In genomic region chr13:50358221-50358620, GRCh38 we compare ENCODE assay signal across 9 cellular contexts.
DNase-seq lines count a peak whose midpoint lies in the region; ATAC-seq and TF ChIP-seq lines count a peak whose summit lies in the region.
"Had no signal": no experiment of that assay in that cellular context is flagged by ENCODE, and none has a peak within 500 bp of the region (broad histone marks: within the 10 kb centered on the region; RNA-seq: fewer than 3 reads in every experiment).

No MANE protein-coding gene starts in this region.

- ATAC-seq in aorta (ENCODE audit: low FRiP score) = peak; percentile 35

- no peak overlapping the region for H3K4me2 ChIP-seq in mammary epithelial cell (ENCODE audit: insufficient read depth, low read depth, low read length)

- no peak overlapping the region for H2AFZ ChIP-seq in mammary epithelial cell (ENCODE audit: low read depth, low read length)

- H3K4me3 ChIP-seq in mammary epithelial cell (replicated peaks in 1 of 3; ENCODE audit: insufficient read depth in 1 of 3, low read depth in 2 of 3, low read length in 3 of 3) = no peak overlapping the region
- H3K4me3 ChIP-seq in coronary artery = no peak overlapping the region
- H3K4me3 ChIP-seq in muscle layer of duodenum (ENCODE audit: low read depth in 1 of 2, low read length in 2 of 2) = no peak overlapping the region
- no peak overlapping the region for H3K4me3 ChIP-seq in aorta (ENCODE audit: low read length in 2 of 2)
- H3K4me3 ChIP-seq in H7 (ENCODE audit: insufficient read depth, low read depth, low read length) = no peak overlapping the region

- in situ Hi-C loops in mammary epithelial cell (cut with MboI; ENCODE audit: low sequenced_read_pairs in 2 of 2) = no loop called here

- H3K27ac Mint-ChIP-seq in MCF 10A (ENCODE audit: low read depth, unreplicated experiment) = peak overlapping the region; percentile 50
- H3K27ac Mint-ChIP-seq: activated T-helper 2 cell treated with anti-CD3 and anti-CD28 coated beads, Interferon-gamma antibody, Interleukin-2, Interleukin-4, amounts not matched to agents 10 μg/mL and 5 μg/mL and 100 μg/mL, durations not matched to agents 14 hours and 24 hours and 36 hours had no signal

- H3K79me2 ChIP-seq in mammary epithelial cell (ENCODE audit: insufficient read depth, low read length) = no peaks in the 10 kb centered on the region

- H3K4me3 Mint-ChIP-seq in MCF 10A (ENCODE audit: unreplicated experiment) = no peak overlapping the region

- BruUV-seq in MCF 10A (replicated peaks; lab: Mats Ljungman, UMichigan) (no TSS peak), mammary epithelial cell (replicated peaks; lab: Mats Ljungman, UMichigan) (no TSS peak)

- no peaks in the 10 kb centered on the region for H3K27me3 ChIP-seq in mammary epithelial cell (ENCODE audit: insufficient read depth, low read length)
- H3K27me3 ChIP-seq in muscle layer of duodenum (ENCODE audit: low read depth, low read length) = no peaks in the 10 kb centered on the region
- H3K27me3 ChIP-seq in aorta (ENCODE audit: control insufficient read depth in 1 of 2, insufficient read depth in 2 of 2, low read length in 1 of 2) = no peaks in the 10 kb centered on the region
- H3K27me3 ChIP-seq in H7 (ENCODE audit: control insufficient read depth, insufficient read depth, low read length) = no peaks in the 10 kb centered on the region

- intact Hi-C loops in MCF 10A (cut with micrococcal nuclease) (no loop called here), mammary epithelial cell (cut with micrococcal nuclease) (no loop called here), aorta (cut with DNase I) (loop anchor here in 1 of 2 donors (10.0 kb wide), 1 partner anchor 273 kb away; no protein-coding TSS in a partner anchor)

- CTCF ChIA-PET in MCF 10A (lab: Yijun Ruan, JAX) = interaction anchor here (0.6 kb wide), 2 partner anchors 161 to 605 kb away, joined by 3 to 5 read pairs; no protein-coding TSS in a partner anchor
- CTCF ChIA-PET in mammary epithelial cell (lab: Charles Lee; ENCODE audit: low non-redundant PET) = no interaction called here
- CTCF ChIA-PET in GM10248 (lab: Yijun Ruan, JAX) = interaction anchor here (1.5 kb wide), 1 partner anchor 24 kb away, joined by 3 read pairs; no protein-coding TSS in a partner anchor

- peaks cover 19% of the 10 kb centered on the region for H3K4me1 Mint-ChIP-seq in MCF 10A (ENCODE audit: insufficient read depth, unreplicated experiment)

- H3K36me3 Mint-ChIP-seq in MCF 10A (ENCODE audit: insufficient read depth, unreplicated experiment) = no peaks in the 10 kb centered on the region

- H3K27me3 Mint-ChIP-seq in MCF 10A (ENCODE audit: insufficient read depth, unreplicated experiment) = no peaks in the 10 kb centered on the region

- no peak overlapping the region for H3K9ac ChIP-seq in mammary epithelial cell (ENCODE audit: insufficient read depth, low read length)

- H3K36me3 ChIP-seq in mammary epithelial cell (ENCODE audit: insufficient read depth, low read length) (no peaks in the 10 kb centered on the region), muscle layer of duodenum (ENCODE audit: control insufficient read depth in 1 of 2, insufficient read depth in 2 of 2, low read length in 2 of 2) (no peaks in the 10 kb centered on the region), aorta (ENCODE audit: control insufficient read depth in 1 of 2, insufficient read depth in 2 of 2, low read length in 1 of 2) (no peaks in the 10 kb centered on the region), H7 (replicated peaks; ENCODE audit: control insufficient read depth, insufficient read depth, low read length) (no peaks in the 10 kb centered on the region)

- H4K20me1 ChIP-seq in mammary epithelial cell (ENCODE audit: insufficient read depth, low read length) = no peaks in the 10 kb centered on the region

- POLR2A ChIA-PET in MCF 10A (lab: Yijun Ruan, JAX) (interaction anchor here (0.5 to 1.7 kb wide), 3 partner anchors 10 to 394 kb away, joined by 3 to 5 read pairs (median 3); no protein-coding TSS in a partner anchor), GM10248 (lab: Yijun Ruan, JAX) (no interaction called here)

- H3K4me1 ChIP-seq in mammary epithelial cell (ENCODE audit: insufficient read depth, low read length) (no peaks in the 10 kb centered on the region), muscle layer of duodenum (ENCODE audit: control insufficient read depth in 1 of 2, insufficient read depth in 2 of 2, low read length in 2 of 2) (peaks cover 12 to 13% of the 10 kb centered on the region in 2 donors), aorta (ENCODE audit: control insufficient read depth in 1 of 2, insufficient read depth in 2 of 2, low read length in 2 of 2) (peaks cover 0 to 9% of the 10 kb centered on the region in 2 donors)

- H3K9me3 Mint-ChIP-seq in MCF 10A (ENCODE audit: unreplicated experiment) = no peaks in the 10 kb centered on the region
- H3K9me3 Mint-ChIP-seq: activated T-helper 2 cell treated with anti-CD3 and anti-CD28 coated beads, Interferon-gamma antibody, Interleukin-2, Interleukin-4, amounts not matched to agents 10 μg/mL and 5 μg/mL and 100 μg/mL, durations not matched to agents 14 hours and 24 hours and 36 hours had no signal

- no peak for DNase-seq in MCF 10A (ENCODE audit: unreplicated experiment)
- DNase-seq in mammary epithelial cell = no peak
- DNase-seq in coronary artery (ENCODE audit: low spot score) = no peak
- DNase-seq in aorta = no peak
- no peak for DNase-seq in GM10248 (ENCODE audit: extremely low spot score)
- no peak for DNase-seq in activated naive CD4-positive, alpha-beta T cell treated with Interleukin-2 at 50 U/mL for 16 hours
- DNase-seq in H7 = no peak

- dilution Hi-C loops in mammary epithelial cell (cut with HindIII; ENCODE audit: low sequenced_read_pairs) = no loop called here

- TF ChIP-seq CTCF in MCF 10A (IDR thresholded peaks at IDR 0.05; ENCODE audit: unreplicated experiment) (no peak), mammary epithelial cell (conservative IDR thresholded peaks at IDR 0.05 in 1 of 2, IDR thresholded peaks at IDR 0.05 in 1 of 2; ENCODE audit: extremely low read depth in 1 of 2, insufficient read depth in 1 of 2, low read depth in 1 of 2, low read length in 2 of 2) (no peak), coronary artery (IDR thresholded peaks at IDR 0.05) (no peak), GM10248 (IDR thresholded peaks at IDR 0.05; ENCODE audit: control extremely low read depth, extremely low read depth, low read depth, missing control alignments) (no peak)

- H3K27ac ChIP-seq in mammary epithelial cell (ENCODE audit: insufficient read depth, low read depth, low read length) = no peak overlapping the region
- peak overlapping the region; percentile 25 to 71 for H3K27ac ChIP-seq in coronary artery
- peak overlapping the region; percentile 61 for H3K27ac ChIP-seq in muscle layer of duodenum (ENCODE audit: low read length)
- H3K27ac ChIP-seq in aorta (ENCODE audit: low read depth in 1 of 2, low read length in 2 of 2) = peak overlapping the region; percentile 39 to 71

- H3K9me3 ChIP-seq in mammary epithelial cell (replicated peaks; ENCODE audit: insufficient read depth, low read length) (no peaks in the 10 kb centered on the region), muscle layer of duodenum (ENCODE audit: control insufficient read depth in 1 of 2, low read length in 2 of 2) (no peaks in the 10 kb centered on the region), aorta (ENCODE audit: control insufficient read depth, low read length) (no peaks in the 10 kb centered on the region)
